ENCODE assay signal across 23 cellular contexts in genomic region chr22:45475876-45476514, GRCh38. TPM values are rescaled to one million over a fixed set of nuclear protein-coding genes. Genes with fewer than 3 reads are reported as not detected.
A peak's percentile ranks its signal among the peaks of the same experiment; 100 is the strongest.
DNase-seq lines count a peak whose midpoint lies in the region; ATAC-seq, FAIRE-seq and TF ChIP-seq lines count a peak whose summit lies in the region.
"Had no signal": no experiment of that assay in that cellular context is flagged by ENCODE, and none has a peak within 500 bp of the region (broad histone marks: within the 10 kb centered on the region; RNA-seq: fewer than 3 reads in every experiment).

No MANE protein-coding gene starts in this region.

- TF ChIP-seq POLR2A in H1 (IDR thresholded peaks at IDR 0.05; ENCODE audit: control extremely low read depth in 1 of 2, low read depth in 2 of 2, low read length in 2 of 2) (no peak), spleen (IDR thresholded peaks at IDR 0.05) (no peak)

- no peak for ATAC-seq in lower lobe of right lung
- ATAC-seq in HG03571 (IDR thresholded peaks at IDR 0.05; ENCODE audit: unreplicated experiment): no peak
- ATAC-seq in GM19351 (IDR thresholded peaks at IDR 0.05; ENCODE audit: unreplicated experiment): no peak
- ATAC-seq: HCT116; K562; stimulated activated memory B cell treated with anti-CD40 and anti-IgM and Interleukin-4, amounts not matched to agents 10 μg/mL and 1 μg/mL and 100 μg/mL, for 72 hours; T-helper 17 cell had no signal

- H2BK5ac ChIP-seq in H1 (ENCODE audit: low read depth, low read length): no peak overlapping the region

- no peak overlapping the region for H4K5ac ChIP-seq in H1 (ENCODE audit: insufficient read length, low read depth, low read length)

- H3K79me2 ChIP-seq in H1 (ENCODE audit: control insufficient read depth in 1 of 2, insufficient read depth in 2 of 2, low read length in 2 of 2): no peaks in the 10 kb centered on the region

- H2AFZ ChIP-seq in H1 (ENCODE audit: low read length): no peak overlapping the region

- H3K56ac ChIP-seq in H1 (replicated peaks; ENCODE audit: insufficient read length, low read depth, low read length): no peak overlapping the region

- H3K9ac ChIP-seq in H1 (replicated peaks in 1 of 4; ENCODE audit: extremely low read depth in 1 of 4, low read depth in 3 of 4, low read length in 3 of 4): no peak overlapping the region

- no peak overlapping the region for H3K14ac ChIP-seq in H1 (ENCODE audit: insufficient read length)

- no peaks in the 10 kb centered on the region for H3K36me3 ChIP-seq in Caco-2 (ENCODE audit: control insufficient read depth, insufficient read depth, low read length)
- no peaks in the 10 kb centered on the region for H3K36me3 ChIP-seq in H1 (ENCODE audit: control insufficient read depth in 2 of 4, insufficient read depth in 4 of 4, low read length in 3 of 4)
- H3K36me3 ChIP-seq in lower lobe of right lung: no peaks in the 10 kb centered on the region
- H3K36me3 ChIP-seq in spleen: no peaks in the 10 kb centered on the region
- H3K36me3 ChIP-seq: prostate gland had no signal

- POLR2A ChIA-PET in Caco-2 (lab: Charles Lee): interaction anchor here (0.6 kb wide), 2 partner anchors 598 to 600 kb away, joined by 3 to 6 read pairs; no protein-coding TSS in a partner anchor
- POLR2A ChIA-PET in H1 (lab: Charles Lee; ENCODE audit: partially characterized antibody): interaction anchor here (1.5 to 1.9 kb wide), 2 partner anchors 13 to 28 kb away, joined by 4 to 6 read pairs; no protein-coding TSS in a partner anchor

- H3K9me3 Mint-ChIP-seq in Caco-2 (ENCODE audit: unreplicated experiment): no peaks in the 10 kb centered on the region
- H3K9me3 Mint-ChIP-seq: activated CD4-positive, alpha-beta memory T cell treated with anti-CD3 and anti-CD28 coated beads, Interleukin-2, amount 10 ng/mL, durations not matched to agents 7 days and 5 days had no signal

- H3K23me2 ChIP-seq in H1 (ENCODE audit: low read depth, low read length): no peaks in the 10 kb centered on the region

- no TSS peak for BruUV-seq in Caco-2 (replicated peaks; lab: Mats Ljungman, UMichigan)

- no peak overlapping the region for H3K4ac ChIP-seq in H1 (replicated peaks; ENCODE audit: insufficient read length, low read depth, low read length)

- no peak for TF ChIP-seq CTCF in Caco-2 (IDR thresholded peaks at IDR 0.05; ENCODE audit: insufficient read depth in 1 of 2, low read depth in 1 of 2, low read length in 1 of 2, severe bottlenecking in 1 of 2, unreplicated experiment in 1 of 2)
- no peak for TF ChIP-seq CTCF in H1 (IDR thresholded peaks at IDR 0.05; ENCODE audit: control extremely low read depth in 1 of 3, insufficient read depth in 1 of 3, low read depth in 1 of 3, low read length in 3 of 3)
- TF ChIP-seq CTCF in lower lobe of right lung (IDR thresholded peaks at IDR 0.05): no peak
- no peak for TF ChIP-seq CTCF in spleen (IDR thresholded peaks at IDR 0.05 in 8 of 11, conservative IDR thresholded peaks at IDR 0.05 in 3 of 11)

- CTCF ChIA-PET in Caco-2 (lab: Charles Lee): no interaction called here
- CTCF ChIA-PET in H1 (lab: Charles Lee; ENCODE audit: partially characterized antibody): interaction anchor here (1.0 to 1.6 kb wide), 3 partner anchors 17 to 102 kb away, joined by 3 to 4 read pairs (median 3); no protein-coding TSS in a partner anchor

- no peak for TF ChIP-seq RAD21 in H1 (IDR thresholded peaks at IDR 0.05 in 1 of 2, conservative IDR thresholded peaks at IDR 0.05 in 1 of 2; ENCODE audit: low read depth in 2 of 2, low read length in 2 of 2)

- peak overlapping the region; percentile 40 for H4K91ac ChIP-seq in H1 (replicated peaks; ENCODE audit: insufficient read length, low read length)

- no peak overlapping the region for H2AK5ac ChIP-seq in H1 (ENCODE audit: low read depth, low read length)

- H2BK120ac ChIP-seq in H1 (replicated peaks; ENCODE audit: low read depth, low read length): no peak overlapping the region

- H3K27ac ChIP-seq in H1 (ENCODE audit: low read depth, low read length) (no peak overlapping the region), lower lobe of right lung (no peak overlapping the region), spleen (no peak overlapping the region)
- H3K27ac ChIP-seq: epithelial cell of prostate, prostate gland had no signal

- FAIRE-seq in H1 (lab: Jason Lieb, UNC): no peak
- FAIRE-seq: K562 had no signal

- no peaks in the 10 kb centered on the region for H3K27me3 Mint-ChIP-seq in Caco-2 (ENCODE audit: insufficient read depth, unreplicated experiment)

- H4K8ac ChIP-seq in H1 (ENCODE audit: extremely low read depth, insufficient read depth, low read length): no peak overlapping the region; the same call in 1 of the 2 replicates

- 80% methylated on average over 11 of the region's 13 CpGs; no CpG with 5 or more reads in 1 of the 2 experiments for WGBS in H1 (ENCODE audit: extremely low coverage in 1 of 2, insufficient coverage in 1 of 2, insufficient read length in 1 of 2, insufficient replicate concordance in 2 of 2, low coverage in 1 of 2, low lambda C conversion rate in 2 of 2, missing lambda C conversion rate in 1 of 2), 2 experiments
- 70 to 83% (median 74%) methylated on average over 13 of the region's 13 CpGs for WGBS in spleen, 5 donors

- H2BK15ac ChIP-seq in H1 (ENCODE audit: low read length): 0 out of 2 replicates have a peak overlapping the region, but pooled peaks have one; percentile 81

- peaks cover 28% of the 10 kb centered on the region for H3K36me3 Mint-ChIP-seq in Caco-2 (ENCODE audit: insufficient read depth, unreplicated experiment)
- H3K36me3 Mint-ChIP-seq: activated naive CD8-positive, alpha-beta T cell treated with anti-CD3 and anti-CD28 coated beads, Interleukin-2, amount 10 ng/mL, durations not matched to agents 7 days and 5 days; CD8-positive, alpha-beta memory T cell; stimulated activated memory B cell treated with anti-CD40 and anti-IgM and Interleukin-4, amounts not matched to agents 10 μg/mL and 1 μg/mL and 100 μg/mL, for 72 hours had no signal

- H3K79me1 ChIP-seq in H1 (ENCODE audit: low read depth, low read length): peaks cover 3% of the 10 kb centered on the region; the same call in 1 of the 2 replicates

- H3K4me2 ChIP-seq in H1 (ENCODE audit: insufficient read depth in 1 of 2, low read depth in 2 of 2, low read length in 2 of 2): no peak overlapping the region

- H4K20me1 ChIP-seq in H1 (replicated peaks in 1 of 2; ENCODE audit: control insufficient read depth in 1 of 2, insufficient read depth in 2 of 2, low read length in 2 of 2): no peaks in the 10 kb centered on the region

- H3K23ac ChIP-seq in H1 (ENCODE audit: insufficient read length): no peak overlapping the region

- no peak overlapping the region; the same call in 1 of the 2 replicates for H3K18ac ChIP-seq in H1 (ENCODE audit: extremely low read depth, low read length)

- TF ChIP-seq EP300 in H1 (IDR thresholded peaks at IDR 0.05; ENCODE audit: borderline replicate concordance in 1 of 2, low read depth in 2 of 2, low read length in 2 of 2): no peak

- peaks cover 41% of the 10 kb centered on the region for H3K4me1 Mint-ChIP-seq in Caco-2 (ENCODE audit: low read depth, unreplicated experiment)
- H3K4me1 Mint-ChIP-seq: activated CD4-positive, alpha-beta memory T cell treated with anti-CD3 and anti-CD28 coated beads, Interleukin-2, amount 10 ng/mL, durations not matched to agents 7 days and 5 days; activated naive CD8-positive, alpha-beta T cell treated with anti-CD3 and anti-CD28 coated beads, Interleukin-2, amount 10 ng/mL, durations not matched to agents 7 days and 5 days; CD8-positive, alpha-beta memory T cell; stimulated activated memory B cell treated with anti-CD40 and anti-IgM and Interleukin-4, amounts not matched to agents 10 μg/mL and 1 μg/mL and 100 μg/mL, for 72 hours had no signal

- H3K4me1 ChIP-seq in Caco-2 (peaks cover 65% of the 10 kb centered on the region), H1 (replicated peaks in 1 of 4; ENCODE audit: control insufficient read depth in 3 of 4, insufficient read depth in 4 of 4, low read length in 3 of 4) (peaks cover 0 to 2% (median 0%) of the 10 kb centered on the region in 4 experiments; a peak in 1 of 7 replicates), lower lobe of right lung (no peaks in the 10 kb centered on the region), spleen (no peaks in the 10 kb centered on the region)
- H3K4me1 ChIP-seq: prostate gland had no signal

- H3K4me3 ChIP-seq in Caco-2 (ENCODE audit: low read depth, low read length): no peak overlapping the region
- no peak overlapping the region for H3K4me3 ChIP-seq in H1 (ENCODE audit: extremely low read depth in 1 of 4, insufficient read depth in 2 of 4, low read depth in 3 of 4, low read length in 4 of 4)
- H3K4me3 ChIP-seq in lower lobe of right lung: no peak overlapping the region
- no peak overlapping the region for H3K4me3 ChIP-seq in spleen
- H3K4me3 ChIP-seq: K562, prostate gland had no signal

- H2BK20ac ChIP-seq in H1 (ENCODE audit: low read length): no peak overlapping the region

- H3K27me3 ChIP-seq in Caco-2 (replicated peaks; ENCODE audit: control insufficient read depth, insufficient read depth, low read length) (no peaks in the 10 kb centered on the region), H1 (replicated peaks in 1 of 4; ENCODE audit: control insufficient read depth in 3 of 4, extremely low read depth in 1 of 4, insufficient read depth in 3 of 4, low read length in 3 of 4) (no peaks in the 10 kb centered on the region), lower lobe of right lung (ENCODE audit: low read depth) (no peaks in the 10 kb centered on the region), spleen (replicated peaks in 1 of 7) (peaks cover 0 to 24% (median 0%) of the 10 kb centered on the region in 7 donors)

- no peak overlapping the region for H2BK12ac ChIP-seq in H1 (ENCODE audit: low read depth, low read length)

- intact Hi-C loops in Caco-2 (cut with micrococcal nuclease; ENCODE audit: unreplicated experiment): no loop called here
- intact Hi-C loops in lower lobe of right lung (cut with DNase I): no loop called here
- intact Hi-C loops in spleen (cut with DNase I; ENCODE audit: low total_unique reads): no loop called here

- no peak overlapping the region for H3K4me3 Mint-ChIP-seq in Caco-2 (ENCODE audit: unreplicated experiment)
- H3K4me3 Mint-ChIP-seq: activated CD4-positive, alpha-beta memory T cell treated with anti-CD3 and anti-CD28 coated beads, Interleukin-2, amount 10 ng/mL, durations not matched to agents 7 days and 5 days; activated naive CD8-positive, alpha-beta T cell treated with anti-CD3 and anti-CD28 coated beads, Interleukin-2, amount 10 ng/mL, durations not matched to agents 7 days and 5 days; CD8-positive, alpha-beta memory T cell; dendritic cell treated with granulocyte-macrophage colony-stimulating factor and Interleukin-4, amounts not matched to agents 40 ng/mL and 50 ng/mL, for 4 days; stimulated activated memory B cell treated with anti-CD40 and anti-IgM and Interleukin-4, amounts not matched to agents 10 μg/mL and 1 μg/mL and 100 μg/mL, for 72 hours; T-helper 17 cell had no signal

- H3K9me3 ChIP-seq in Caco-2 (peaks cover 5% of the 10 kb centered on the region; the same call in 1 of the 2 replicates), H1 (ENCODE audit: insufficient read depth in 2 of 2, low read depth in 1 of 2, low read length in 1 of 2) (no peaks in the 10 kb centered on the region), lower lobe of right lung (no peaks in the 10 kb centered on the region), spleen (peaks cover 0 to 8% (median 2%) of the 10 kb centered on the region in 8 donors)
- H3K9me3 ChIP-seq: prostate gland had no signal

- DNase-seq in Caco-2: no peak
- no peak for DNase-seq in H1 (ENCODE audit: low read depth in 1 of 2, low spot score in 2 of 2)
- peak; percentile 39 for DNase-seq in lower lobe of right lung
- DNase-seq in spleen: peak; percentile 55
- no peak for DNase-seq in NCI-H748 (lab: John Stamatoyannopoulos, UW; ENCODE audit: unreplicated experiment)
- DNase-seq in mesenteric fat pad (ENCODE audit: low spot score): no peak
- DNase-seq: activated CD4-positive, alpha-beta memory T cell treated with anti-CD3 and anti-CD28 coated beads, Interleukin-2, amount 10 ng/mL, durations not matched to agents 7 days and 5 days; activated naive CD8-positive, alpha-beta T cell treated with anti-CD3 and anti-CD28 coated beads, Interleukin-2, amount 10 ng/mL, durations not matched to agents 7 days and 5 days; activated T-cell treated with anti-CD3 and anti-CD28 coated beads, Interleukin-2, amount 50 U/mL, for 48 hours; CD8-positive, alpha-beta memory T cell; NCI-H1048; NCI-H2029; NCI-H510A treated with DMSO at 0.1 percent for 48 hours; stimulated activated CD4-positive, alpha-beta T cell treated with anti-CD3 and anti-CD28 coated beads, Interleukin-12 subunit alpha, Interleukin-12 subunit beta, amount 100 ng/mL, for 4 hours; T-helper 17 cell had no signal

- H3K27ac Mint-ChIP-seq in Caco-2 (ENCODE audit: unreplicated experiment): peak overlapping the region; percentile 53
- H3K27ac Mint-ChIP-seq: activated CD4-positive, alpha-beta memory T cell treated with anti-CD3 and anti-CD28 coated beads, Interleukin-2, amount 10 ng/mL, durations not matched to agents 7 days and 5 days; activated naive CD8-positive, alpha-beta T cell treated with anti-CD3 and anti-CD28 coated beads, Interleukin-2, amount 10 ng/mL, durations not matched to agents 7 days and 5 days; CD8-positive, alpha-beta memory T cell; dendritic cell treated with granulocyte-macrophage colony-stimulating factor and Interleukin-4, amounts not matched to agents 40 ng/mL and 50 ng/mL, for 4 days; stimulated activated memory B cell treated with anti-CD40 and anti-IgM and Interleukin-4, amounts not matched to agents 10 μg/mL and 1 μg/mL and 100 μg/mL, for 72 hours; T-helper 17 cell had no signal

RNA-seq across cellular contexts. Expression of gene FBLN1, which starts 26.7 kb away (rescaled TPM):
- 510 and 519 TPM in 2 replicates for total RNA-seq in Caco-2 (2022)
- total RNA-seq in H1 (2021; fragmentation: NEBNext Ultra II Directional; extraction: Animal tissue kit (Norgen Biotek cat#: 25700)): 168 and 184 TPM in 2 replicates
- 159 and 233 TPM in 2 replicates for polyA plus RNA-seq in H1 (2011; rRNA removed)
- polyA plus RNA-seq in H1 (2011; cell fraction: cytosol; rRNA removed): 123 TPM
- polyA plus RNA-seq in H1 (2011; cell fraction: nucleus; rRNA removed): 198 TPM
- polyA plus RNA-seq in H1 (2012, experiment 1 of 2): 88.4 to 175 TPM (median 162 TPM) in 4 replicates
- 163 TPM for polyA plus RNA-seq in H1 (2012, experiment 2 of 2)
- 274 TPM for polyA plus RNA-seq in H1 (2013, experiment 1 of 2)
- 273 TPM for polyA plus RNA-seq in H1 (2013, experiment 2 of 2)
- 96.7 and 97.8 TPM in 2 replicates for polyA minus RNA-seq in H1 (2011; rRNA and poly(A)+ RNA removed)
- polyA minus RNA-seq in H1 (2011; cell fraction: cytosol; rRNA and poly(A)+ RNA removed): 152 TPM
- polyA minus RNA-seq in H1 (2011; cell fraction: nucleus; rRNA and poly(A)+ RNA removed): 80.3 TPM
- total RNA-seq in lower lobe of right lung: 307 TPM
- 10 to 100 TPM in 5 of 7 donors, 1 to 10 TPM in 2; 5.2 to 20.3 (median 13.5) TPM for total RNA-seq in spleen
- polyA plus RNA-seq in spleen: 10 to 100 TPM in 1 of 3 donors, 1 to 10 TPM in 2; 1.9 to 10.4 (median 6.1) TPM
- total RNA-seq in mesenteric fat pad: 224 TPM
- total RNA-seq: activated CD4-positive, alpha-beta memory T cell treated with anti-CD3 and anti-CD28 coated beads, Interleukin-2, amount 10 ng/mL, durations not matched to agents 7 days and 5 days; activated naive CD8-positive, alpha-beta T cell treated with anti-CD3 and anti-CD28 coated beads, Interleukin-2, amount 10 ng/mL, durations not matched to agents 7 days and 5 days; CD8-positive, alpha-beta memory T cell had no signal
- polyA plus RNA-seq: CD8-positive, alpha-beta memory T cell; K562 had no signal

Comparison
In these comparisons a context has a peak if more than half of its experiments do, and no peak if none do; other contexts are left out.
1. DNase-seq: peak in lower lobe of right lung (single experiment) and spleen (single experiment); none in Caco-2 (0 of 2), H1 (0 of 2), NCI-H748 (single experiment) and mesenteric fat pad (single experiment).